In the genomic region with DNA sequence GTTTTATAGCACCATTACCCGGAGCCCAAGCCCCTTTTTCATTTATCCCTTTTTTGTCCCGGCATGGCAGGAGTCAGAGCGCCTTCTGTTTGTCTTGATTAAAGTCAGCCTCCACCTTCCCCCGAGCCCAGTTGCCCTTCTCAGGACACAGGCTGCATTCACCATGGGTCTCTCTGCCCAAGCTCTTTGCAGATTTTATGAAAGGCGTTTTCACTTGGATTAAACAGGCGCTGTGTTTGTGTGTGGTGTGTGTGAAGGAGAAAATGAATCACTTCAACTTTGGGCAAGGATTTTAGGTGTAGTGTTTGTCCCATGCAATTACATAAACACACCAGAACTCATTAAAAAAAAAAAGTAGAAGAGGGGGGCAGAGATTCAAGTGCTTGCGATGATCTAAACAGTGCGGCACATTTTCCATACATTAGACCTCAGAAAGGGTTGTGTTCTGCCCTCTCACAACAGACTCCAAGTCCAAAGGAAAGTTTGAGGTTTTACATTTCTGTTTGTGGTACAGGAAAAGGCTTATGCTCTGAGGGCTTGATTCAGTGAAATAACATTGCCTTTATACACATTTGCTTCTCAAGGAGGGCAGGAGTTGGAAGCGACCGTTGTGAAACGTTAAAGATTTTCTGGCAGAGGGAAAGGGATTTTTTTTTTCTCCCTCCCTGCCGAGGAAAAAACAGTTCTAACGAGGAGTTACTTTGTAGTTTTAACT, we compare ENCODE assay signal across 16 cellular contexts. TPM values are rescaled to one million over a fixed set of nuclear protein-coding genes. Genes with fewer than 3 reads are reported as not detected.
A peak's percentile ranks its signal among the peaks of the same experiment; 100 is the strongest.
DNase-seq lines count a peak whose midpoint lies in the region; ATAC-seq and TF ChIP-seq lines count a peak whose summit lies in the region.
"Had no signal": no experiment of that assay in that cellular context is flagged by ENCODE, and none has a peak within 500 bp of the region (broad histone marks: within the 10 kb centered on the region; RNA-seq: fewer than 3 reads in every experiment).

No MANE protein-coding gene starts in this region.

- TF ChIP-seq CTCF in heart left ventricle (IDR thresholded peaks at IDR 0.05) (no peak), psoas muscle (IDR thresholded peaks at IDR 0.05) (no peak), vagina (IDR thresholded peaks at IDR 0.05) (no peak)

- intact Hi-C loops in heart left ventricle (cut with DNase I): loop anchor here in 2 of 10 donors (5.0 to 10.0 kb wide), 3 partner anchors 45 to 143 kb away; a partner anchor contains a TSS
- intact Hi-C loops in psoas muscle (cut with DNase I): no loop called here
- intact Hi-C loops in vagina (cut with DNase I): no loop called here

- H3K9me3 ChIP-seq in heart left ventricle: peaks cover 0 to 5% (median 0%) of the 10 kb centered on the region in 12 donors
- no peaks in the 10 kb centered on the region for H3K9me3 ChIP-seq in psoas muscle
- H3K9me3 ChIP-seq in vagina: no peaks in the 10 kb centered on the region

- no peak overlapping the region for H3K4me3 Mint-ChIP-seq in activated naive CD8-positive, alpha-beta T cell treated with anti-CD3 and anti-CD28 coated beads, Interleukin-2, amount 50 U/mL, for 24 hours
- no peak overlapping the region for H3K4me3 Mint-ChIP-seq in activated naive CD8-positive, alpha-beta T cell treated with anti-CD3 and anti-CD28 coated beads for 36 hours
- H3K4me3 Mint-ChIP-seq in activated T-cell treated with anti-CD3 and anti-CD28 coated beads, Interleukin-2, amount 50 U/mL, for 72 hours: no peak overlapping the region
- H3K4me3 Mint-ChIP-seq: stimulated activated memory B cell treated with anti-CD40 and anti-IgM and Interleukin-4, amounts not matched to agents 10 μg/mL and 1 μg/mL and 100 μg/mL, for 72 hours had no signal

- WGBS in heart left ventricle, 4 donors: 49 to 57% (median 56%) methylated on average over 13 of the region's 13 CpGs
- WGBS in psoas muscle, 3 donors: 39 to 42% (median 39%) methylated on average over 13 of the region's 13 CpGs

- no peaks in the 10 kb centered on the region for H3K9me3 Mint-ChIP-seq in activated naive CD8-positive, alpha-beta T cell treated with anti-CD3 and anti-CD28 coated beads, Interleukin-2, amount 50 U/mL, for 24 hours
- H3K9me3 Mint-ChIP-seq in activated naive CD8-positive, alpha-beta T cell treated with anti-CD3 and anti-CD28 coated beads for 36 hours: no peaks in the 10 kb centered on the region
- H3K9me3 Mint-ChIP-seq in activated T-cell treated with anti-CD3 and anti-CD28 coated beads, Interleukin-2, amount 50 U/mL, for 72 hours: no peaks in the 10 kb centered on the region
- H3K9me3 Mint-ChIP-seq: stimulated activated memory B cell treated with anti-CD40 and anti-IgM and Interleukin-4, amounts not matched to agents 10 μg/mL and 1 μg/mL and 100 μg/mL, for 72 hours had no signal

- H3K27me3 ChIP-seq in heart left ventricle (peaks cover 0 to 12% (median 0%) of the 10 kb centered on the region in 9 donors), psoas muscle (ENCODE audit: insufficient read depth in 3 of 3, low read length in 2 of 3) (peaks cover 0 to 5% (median 0%) of the 10 kb centered on the region in 3 donors), vagina (no peaks in the 10 kb centered on the region)

- peaks cover 31% of the 10 kb centered on the region for H3K27me3 Mint-ChIP-seq in activated naive CD8-positive, alpha-beta T cell treated with anti-CD3 and anti-CD28 coated beads, Interleukin-2, amount 50 U/mL, for 24 hours
- peaks cover 33% of the 10 kb centered on the region for H3K27me3 Mint-ChIP-seq in activated naive CD8-positive, alpha-beta T cell treated with anti-CD3 and anti-CD28 coated beads for 36 hours
- peaks cover 33% of the 10 kb centered on the region for H3K27me3 Mint-ChIP-seq in activated T-cell treated with anti-CD3 and anti-CD28 coated beads, Interleukin-2, amount 50 U/mL, for 72 hours (ENCODE audit: low read depth)

- TF ChIP-seq POLR2A in heart left ventricle (IDR thresholded peaks at IDR 0.05) (no peak), vagina (IDR thresholded peaks at IDR 0.05) (no peak)

- peaks cover 12% of the 10 kb centered on the region for H3K4me1 Mint-ChIP-seq in activated naive CD8-positive, alpha-beta T cell treated with anti-CD3 and anti-CD28 coated beads, Interleukin-2, amount 50 U/mL, for 24 hours
- peaks cover 2% of the 10 kb centered on the region for H3K4me1 Mint-ChIP-seq in activated naive CD8-positive, alpha-beta T cell treated with anti-CD3 and anti-CD28 coated beads for 36 hours
- H3K4me1 Mint-ChIP-seq in activated T-cell treated with anti-CD3 and anti-CD28 coated beads, Interleukin-2, amount 50 U/mL, for 72 hours (ENCODE audit: low read depth): peaks cover 22% of the 10 kb centered on the region
- H3K4me1 Mint-ChIP-seq: stimulated activated memory B cell treated with anti-CD40 and anti-IgM and Interleukin-4, amounts not matched to agents 10 μg/mL and 1 μg/mL and 100 μg/mL, for 72 hours had no signal

- H3K4me1 ChIP-seq in heart left ventricle (peaks cover 0 to 22% (median 3%) of the 10 kb centered on the region in 12 donors), psoas muscle (no peaks in the 10 kb centered on the region), vagina (peaks cover 16% of the 10 kb centered on the region)

- H3K27ac ChIP-seq in heart left ventricle (peak overlapping the region in 11 of 12 donors; percentile 9 to 78 (median 58)), psoas muscle (no peak overlapping the region), vagina (peak overlapping the region; percentile 78)
- H3K27ac ChIP-seq: 22Rv1, PC-9 had no signal

- no peak overlapping the region for H3K27ac Mint-ChIP-seq in activated naive CD8-positive, alpha-beta T cell treated with anti-CD3 and anti-CD28 coated beads, Interleukin-2, amount 50 U/mL, for 24 hours
- no peak overlapping the region for H3K27ac Mint-ChIP-seq in activated naive CD8-positive, alpha-beta T cell treated with anti-CD3 and anti-CD28 coated beads for 36 hours
- no peak overlapping the region for H3K27ac Mint-ChIP-seq in activated T-cell treated with anti-CD3 and anti-CD28 coated beads, Interleukin-2, amount 50 U/mL, for 72 hours
- H3K27ac Mint-ChIP-seq: stimulated activated memory B cell treated with anti-CD40 and anti-IgM and Interleukin-4, amounts not matched to agents 10 μg/mL and 1 μg/mL and 100 μg/mL, for 72 hours had no signal

- peak overlapping the region in 10 of 12 donors; percentile 23 to 61 (median 40) for H3K4me3 ChIP-seq in heart left ventricle
- peak overlapping the region; percentile 42 for H3K4me3 ChIP-seq in psoas muscle
- peak overlapping the region; percentile 42 to 50 for H3K4me3 ChIP-seq in vagina
- H3K4me3 ChIP-seq: PC-9 had no signal

- no peaks in the 10 kb centered on the region for H3K36me3 ChIP-seq in heart left ventricle
- H3K36me3 ChIP-seq in psoas muscle (ENCODE audit: insufficient read depth in 1 of 2, low read depth in 1 of 2): no peaks in the 10 kb centered on the region
- no peaks in the 10 kb centered on the region for H3K36me3 ChIP-seq in vagina

- DNase-seq in activated naive CD8-positive, alpha-beta T cell treated with anti-CD3 and anti-CD28 coated beads, Interleukin-2, amount 50 U/mL, for 24 hours: no peak
- DNase-seq in activated naive CD8-positive, alpha-beta T cell treated with anti-CD3 and anti-CD28 coated beads for 36 hours: no peak
- DNase-seq in heart left ventricle (no peak), psoas muscle (no peak), vagina (ENCODE audit: extremely low spot score in 2 of 2) (no peak), RPMI8226 (no peak)
- no peak for DNase-seq in activated T-cell treated with anti-CD3 and anti-CD28 coated beads, Interleukin-2, amount 50 U/mL, for 72 hours
- DNase-seq in activated CD4-positive, alpha-beta T cell treated with anti-CD3 and anti-CD28 coated beads for 1 hour: no peak
- DNase-seq: activated CD4-positive, alpha-beta T cell treated with anti-CD3 and anti-CD28 coated beads for 4 hours; COR-L47; NCI-H2227 treated with DMSO at 0.1 percent for 48 hours; PC-9; stimulated activated CD4-positive, alpha-beta T cell treated with anti-CD3 and anti-CD28 coated beads, Interleukin-4, amount 100 ng/mL, for 1 hour had no signal

- no peaks in the 10 kb centered on the region for H3K36me3 Mint-ChIP-seq in activated naive CD8-positive, alpha-beta T cell treated with anti-CD3 and anti-CD28 coated beads, Interleukin-2, amount 50 U/mL, for 24 hours (ENCODE audit: low read depth)
- H3K36me3 Mint-ChIP-seq in activated naive CD8-positive, alpha-beta T cell treated with anti-CD3 and anti-CD28 coated beads for 36 hours: no peaks in the 10 kb centered on the region
- no peaks in the 10 kb centered on the region for H3K36me3 Mint-ChIP-seq in activated T-cell treated with anti-CD3 and anti-CD28 coated beads, Interleukin-2, amount 50 U/mL, for 72 hours (ENCODE audit: insufficient read depth in 2 of 2)
- H3K36me3 Mint-ChIP-seq: stimulated activated memory B cell treated with anti-CD40 and anti-IgM and Interleukin-4, amounts not matched to agents 10 μg/mL and 1 μg/mL and 100 μg/mL, for 72 hours had no signal

- ATAC-seq in activated naive CD8-positive, alpha-beta T cell treated with anti-CD3 and anti-CD28 coated beads, Interleukin-2, amount 50 U/mL, for 24 hours: peak; percentile 57
- ATAC-seq in heart left ventricle (peak in 3 of 4 donors; percentile 25 to 39 (median 32)), psoas muscle (peak in 1 of 4 donors; percentile 44)
- no peak for ATAC-seq in activated T-cell treated with anti-CD3 and anti-CD28 coated beads, Interleukin-2, amount 50 U/mL, for 72 hours (replicated peaks in 1 of 2)
- ATAC-seq: stimulated activated memory B cell treated with anti-CD40 and anti-IgM and Interleukin-4, amounts not matched to agents 10 μg/mL and 1 μg/mL and 100 μg/mL, for 72 hours had no signal

RNA-seq across cellular contexts. Expression of a gene that starts 14.5 kb away (rescaled TPM):
- 100 to 1,000 TPM; 106 to 110 TPM for total RNA-seq in activated naive CD8-positive, alpha-beta T cell treated with anti-CD3 and anti-CD28 coated beads for 36 hours
- total RNA-seq in heart left ventricle: 10 to 100 TPM in 2 of 9 donors, 1 to 10 TPM in 7; 1.2 to 21.6 (median 3.9) TPM
- polyA plus RNA-seq in heart left ventricle: 1 to 10 TPM; 2.5 to 2.8 TPM
- total RNA-seq in psoas muscle: 1 to 10 TPM; 2.1 to 5.3 (median 2.6) TPM
- 1 to 10 TPM; 1.2 to 2.6 (median 1.3) TPM for polyA plus RNA-seq in psoas muscle
- total RNA-seq in vagina: 19.9 TPM
- 10 to 100 TPM; 50.9 to 63.2 TPM for total RNA-seq in activated T-cell treated with anti-CD3 and anti-CD28 coated beads, Interleukin-2, amount 50 U/mL, for 72 hours

RNA-seq across cellular contexts. Expression of a gene that starts 48.1 kb away (rescaled TPM):
- total RNA-seq in activated naive CD8-positive, alpha-beta T cell treated with anti-CD3 and anti-CD28 coated beads for 36 hours: not detected
- total RNA-seq in heart left ventricle (1 to 10 TPM in 3 of 9 donors, under 1 TPM in 5, not detected in 1; 0.22 to 2.0 (median 0.81) TPM), psoas muscle (under 1 TPM in 1 of 4 donors, not detected in 3; 0.28 TPM), vagina (8.6 TPM)
- polyA plus RNA-seq in heart left ventricle (under 1 TPM in 1 of 2 donors, not detected in 1; 0.30 TPM), psoas muscle (under 1 TPM in 1 of 3 donors, not detected in 2; 0.03 TPM)
- under 1 TPM in 1 of 2 donors, not detected in 1; 0.48 TPM for total RNA-seq in activated T-cell treated with anti-CD3 and anti-CD28 coated beads, Interleukin-2, amount 50 U/mL, for 72 hours
- total RNA-seq: T-helper 1 cell treated with Interleukin-12 subunit alpha and Interleukin-12 subunit beta and Interleukin-4 antibody, amounts not matched to agents 30 ng/mL and 1 ng/mL, for 36 hours had no signal

Comparison
In these comparisons a context has a peak if more than half of its experiments do, and no peak if none do; other contexts are left out.
1. ATAC-seq: peak in activated naive CD8-positive, alpha-beta T cell treated with anti-CD3 and anti-CD28 coated beads, Interleukin-2, amount 50 U/mL, for 24 hours (single experiment) and heart left ventricle (3 of 4); none in activated T-cell treated with anti-CD3 and anti-CD28 coated beads, Interleukin-2, amount 50 U/mL, for 72 hours (0 of 2).
2. Peak in every context shown above with its lines, with median percentiles within 50 percentile points of each other: H3K4me3 ChIP-seq.